ENCODE assay signal across 8 cellular contexts in the genomic region with DNA sequence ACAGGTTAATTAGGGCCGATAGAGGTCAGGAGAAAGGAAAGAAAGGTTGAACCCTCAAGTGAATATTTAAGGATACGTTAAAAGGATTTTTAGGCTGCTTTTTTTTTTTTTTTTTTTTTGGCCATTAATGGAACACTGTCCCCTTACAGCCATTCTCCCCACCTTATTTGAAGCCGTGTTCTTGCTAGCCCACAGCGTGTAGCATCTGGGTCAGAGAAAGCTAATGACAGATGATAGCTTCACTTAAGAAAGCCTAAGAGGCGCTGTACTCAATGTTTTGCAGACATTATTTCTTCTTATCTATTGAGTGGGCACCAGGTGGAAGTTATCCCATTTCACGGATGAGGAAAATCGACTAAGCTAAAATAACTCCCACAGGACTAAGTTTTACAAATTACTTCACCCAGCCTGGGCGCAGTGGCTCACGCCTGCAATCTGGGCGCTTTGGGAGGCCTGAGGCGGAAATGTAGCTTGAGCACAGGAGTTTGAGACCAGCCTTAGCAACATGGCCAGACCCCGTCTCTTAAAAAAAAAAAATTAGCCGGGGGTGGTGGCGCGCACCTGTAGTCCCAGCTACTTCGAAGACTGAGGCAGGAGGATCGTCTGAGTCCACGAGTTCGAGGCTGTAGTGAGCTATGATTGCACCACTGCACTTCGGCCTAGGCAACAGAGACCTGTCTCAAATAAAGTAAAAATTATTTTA. TPM values are rescaled to one million over a fixed set of nuclear protein-coding genes. Genes with fewer than 3 reads are reported as not detected.
DNase-seq lines count a peak whose midpoint lies in the region; ATAC-seq and TF ChIP-seq lines count a peak whose summit lies in the region.

No MANE protein-coding gene starts in this region.

- no peak for DNase-seq in CD8-positive, alpha-beta memory T cell
- DNase-seq in NAMALWA (ENCODE audit: low spot score) (peak; percentile 32), neural progenitor cell (ENCODE audit: low spot score) (peak; percentile 33), NCI-H774 (lab: John Stamatoyannopoulos, UW) (no peak)

- peak overlapping the region; percentile 91 to 96 (median 93) for H3K4me3 Mint-ChIP-seq in CD8-positive, alpha-beta memory T cell
- peak overlapping the region; percentile 97 for H3K4me3 Mint-ChIP-seq in dendritic cell treated with granulocyte-macrophage colony-stimulating factor and Interleukin-4, amounts not matched to agents 40 ng/mL and 50 ng/mL, for 4 days
- H3K4me3 Mint-ChIP-seq in neural progenitor cell, result peak overlapping the region; percentile 96

- H3K36me3 ChIP-seq in CD8-positive, alpha-beta memory T cell (ENCODE audit: insufficient read depth, low read length), result peaks cover under 1% of the 10 kb centered on the region
- peaks cover 5% of the 10 kb centered on the region for H3K36me3 ChIP-seq in neural progenitor cell

- peaks cover 40% of the 10 kb centered on the region for H3K79me2 ChIP-seq in neural progenitor cell (ENCODE audit: low read depth)

- H3K4me1 ChIP-seq in CD8-positive, alpha-beta memory T cell (ENCODE audit: insufficient read depth, low read length), result peaks cover 10% of the 10 kb centered on the region
- H3K4me1 ChIP-seq in neural progenitor cell, result peaks cover 29% of the 10 kb centered on the region

- peak overlapping the region; percentile 88 for H3K4me2 ChIP-seq in neural progenitor cell

- H3K27me3 ChIP-seq in CD8-positive, alpha-beta memory T cell (ENCODE audit: insufficient read depth, low read length, poor library complexity, severe bottlenecking), result no peaks in the 10 kb centered on the region
- H3K27me3 ChIP-seq in neural progenitor cell, result no peaks in the 10 kb centered on the region

- no peaks in the 10 kb centered on the region for H3K27me3 Mint-ChIP-seq in CD8-positive, alpha-beta memory T cell
- no peaks in the 10 kb centered on the region for H3K27me3 Mint-ChIP-seq in dendritic cell treated with granulocyte-macrophage colony-stimulating factor and Interleukin-4, amounts not matched to agents 40 ng/mL and 50 ng/mL, for 4 days
- no peaks in the 10 kb centered on the region for H3K27me3 Mint-ChIP-seq in neural progenitor cell (ENCODE audit: insufficient read depth, low read depth)

- H3K36me3 Mint-ChIP-seq in CD8-positive, alpha-beta memory T cell, result peaks cover under 1 to 28% (median 3%) of the 10 kb centered on the region in 3 donors
- peaks cover 47% of the 10 kb centered on the region for H3K36me3 Mint-ChIP-seq in dendritic cell treated with granulocyte-macrophage colony-stimulating factor and Interleukin-4, amounts not matched to agents 40 ng/mL and 50 ng/mL, for 4 days (ENCODE audit: low read depth)
- peaks cover 19% of the 10 kb centered on the region for H3K36me3 Mint-ChIP-seq in neural progenitor cell

- POLR2A ChIA-PET in CD8-positive, alpha-beta memory T cell (lab: Charles Lee), result interaction anchor here (0.6 to 3.8 kb wide), 8 partner anchors 11 to 1406 kb away, joined by 3 to 25 read pairs (median 4); a partner anchor contains a TSS

- intact Hi-C loops in dendritic cell treated with granulocyte-macrophage colony-stimulating factor and Interleukin-4, amounts not matched to agents 40 ng/mL and 50 ng/mL, for 4 days (cut with micrococcal nuclease), result no loop called here

- peak overlapping the region; percentile 14 for H3K9ac ChIP-seq in neural progenitor cell

- peaks cover 41% of the 10 kb centered on the region for H3F3A ChIP-seq in neural progenitor cell (ENCODE audit: low read depth)

- no peak for ATAC-seq in GM18498 (IDR thresholded peaks at IDR 0.05; ENCODE audit: unreplicated experiment)
- ATAC-seq in HG03025 (IDR thresholded peaks at IDR 0.05; ENCODE audit: low FRiP score, unreplicated experiment), result no peak
- ATAC-seq in HG02981 (IDR thresholded peaks at IDR 0.05; ENCODE audit: unreplicated experiment), result no peak

- peaks cover 29 to 47% (median 37%) of the 10 kb centered on the region in 3 donors for H3K4me1 Mint-ChIP-seq in CD8-positive, alpha-beta memory T cell
- peaks cover 27% of the 10 kb centered on the region for H3K4me1 Mint-ChIP-seq in dendritic cell treated with granulocyte-macrophage colony-stimulating factor and Interleukin-4, amounts not matched to agents 40 ng/mL and 50 ng/mL, for 4 days (ENCODE audit: low read depth)
- peaks cover 53% of the 10 kb centered on the region for H3K4me1 Mint-ChIP-seq in neural progenitor cell

- H2AFZ ChIP-seq in neural progenitor cell (replicated peaks), result peak overlapping the region; percentile 63

- H4K20me1 ChIP-seq in neural progenitor cell (ENCODE audit: low read depth), result no peaks in the 10 kb centered on the region

- TF ChIP-seq CTCF in neural progenitor cell (IDR thresholded peaks at IDR 0.05), result no peak

- H3K27ac ChIP-seq in CD8-positive, alpha-beta memory T cell (ENCODE audit: low read depth, low read length), result peak overlapping the region; percentile 90
- H3K27ac ChIP-seq in neural progenitor cell, result peak overlapping the region; percentile 90

- no peaks in the 10 kb centered on the region for H3K9me3 ChIP-seq in CD8-positive, alpha-beta memory T cell (ENCODE audit: low read length)
- H3K9me3 ChIP-seq in neural progenitor cell (ENCODE audit: low read depth), result no peaks in the 10 kb centered on the region

- CTCF ChIA-PET in CD8-positive, alpha-beta memory T cell (lab: Charles Lee), result interaction anchor here (0.7 to 2.8 kb wide), 9 partner anchors 12 to 687 kb away, joined by 3 to 14 read pairs (median 3); a partner anchor contains a TSS

- H3K9me3 Mint-ChIP-seq in CD8-positive, alpha-beta memory T cell, result no peaks in the 10 kb centered on the region
- H3K9me3 Mint-ChIP-seq in dendritic cell treated with granulocyte-macrophage colony-stimulating factor and Interleukin-4, amounts not matched to agents 40 ng/mL and 50 ng/mL, for 4 days, result no peaks in the 10 kb centered on the region
- no peaks in the 10 kb centered on the region for H3K9me3 Mint-ChIP-seq in neural progenitor cell

- H3K4me3 ChIP-seq in CD8-positive, alpha-beta memory T cell (ENCODE audit: low read length), result peak overlapping the region; percentile 76
- peak overlapping the region; percentile 83 for H3K4me3 ChIP-seq in neural progenitor cell

- H3K27ac Mint-ChIP-seq in CD8-positive, alpha-beta memory T cell, result peak overlapping the region; percentile 88 to 97 (median 96)
- H3K27ac Mint-ChIP-seq in dendritic cell treated with granulocyte-macrophage colony-stimulating factor and Interleukin-4, amounts not matched to agents 40 ng/mL and 50 ng/mL, for 4 days, result peak overlapping the region; percentile 89
- peak overlapping the region; percentile 99 for H3K27ac Mint-ChIP-seq in neural progenitor cell

RNA-seq across cellular contexts. Expression of a gene that starts 1.0 kb away (rescaled TPM):
- 10 to 100 TPM; 17.5 to 17.8 TPM for total RNA-seq in CD8-positive, alpha-beta memory T cell
- polyA plus RNA-seq in CD8-positive, alpha-beta memory T cell, result 14.5 TPM
- total RNA-seq in neural progenitor cell (ENCODE audit: low replicate concordance), result 50.7 and 76.8 TPM in 2 replicates

RNA-seq across cellular contexts. Expression of a gene that starts 52.0 kb away (rescaled TPM):
- total RNA-seq in CD8-positive, alpha-beta memory T cell, result 10 to 100 TPM; 18.5 to 19.2 TPM
- 44.5 TPM for polyA plus RNA-seq in CD8-positive, alpha-beta memory T cell
- total RNA-seq in neural progenitor cell (ENCODE audit: low replicate concordance), result 30.2 and 40.1 TPM in 2 replicates

Comparison
In these comparisons a context has a peak if more than half of its experiments do, and no peak if none do; other contexts are left out.
1. DNase-seq: peak in NAMALWA (single experiment) and neural progenitor cell (single experiment); none in CD8-positive, alpha-beta memory T cell (0 of 5) and NCI-H774 (single experiment).
2. Peak in every context shown above with its lines, with median percentiles within 50 percentile points of each other: H3K27ac Mint-ChIP-seq and H3K4me3 Mint-ChIP-seq.